In genomic region chr15:23422946-23423708, GRCh38 we compare ENCODE assay signal across 12 cellular contexts. TPM values are rescaled to one million over a fixed set of nuclear protein-coding genes. Genes with fewer than 3 reads are reported as not detected.
DNase-seq lines count a peak whose midpoint lies in the region; ATAC-seq, FAIRE-seq and TF ChIP-seq lines count a peak whose summit lies in the region.
"Had no signal": no experiment of that assay in that cellular context is flagged by ENCODE, and none has a peak within 500 bp of the region (broad histone marks: within the 10 kb centered on the region; RNA-seq: fewer than 3 reads in every experiment).

No MANE protein-coding gene starts in this region.

- no peaks in the 10 kb centered on the region for H3K36me3 ChIP-seq in K562 (ENCODE audit: control insufficient read depth, insufficient read depth, low read length)
- H3K36me3 ChIP-seq in osteoblast (ENCODE audit: insufficient read depth, low read length), result no peaks in the 10 kb centered on the region
- no peaks in the 10 kb centered on the region for H3K36me3 ChIP-seq in WERI-Rb-1

- H3K4me3 ChIP-seq in K562, result no peak overlapping the region
- H3K4me3 ChIP-seq in osteoblast (ENCODE audit: insufficient read depth, low read length), result no peak overlapping the region
- H3K4me3 ChIP-seq in WERI-Rb-1 (ENCODE audit: low read depth, low read length), result no peak overlapping the region

- POLR2A ChIA-PET in K562 (lab: Yijun Ruan, JAX), result no interaction called here

- no peak for TF ChIP-seq POLR2A in K562 (conservative IDR thresholded peaks at IDR 0.05)

- H3K4me2 ChIP-seq in K562 (ENCODE audit: insufficient read depth, low read length) (no peak overlapping the region), osteoblast (ENCODE audit: insufficient read depth, low read length) (peak overlapping the region; percentile 18)
- H3K4me2 ChIP-seq: KMS-11 had no signal

- no TSS peak for BruUV-seq in K562 (replicated peaks; lab: Mats Ljungman, UMichigan)

- H3K27me3 ChIP-seq in K562 (ENCODE audit: control insufficient read depth in 2 of 2, insufficient read depth in 2 of 2, low read length in 2 of 2), result peaks cover 2 to 29% of the 10 kb centered on the region in 2 experiments; a peak in 4 of 5 replicates
- no peaks in the 10 kb centered on the region for H3K27me3 ChIP-seq in osteoblast (ENCODE audit: insufficient read depth, low read length)
- H3K27me3 ChIP-seq in WERI-Rb-1 (ENCODE audit: insufficient read depth, low read depth, severe bottlenecking), result no peaks in the 10 kb centered on the region

- no peak overlapping the region for H2AFZ ChIP-seq in K562 (ENCODE audit: low read depth, low read length)
- no peak overlapping the region for H2AFZ ChIP-seq in osteoblast (ENCODE audit: low read length)

- ATAC-seq in GM18498 (IDR thresholded peaks at IDR 0.05; ENCODE audit: unreplicated experiment) (peak; percentile 50), HG03439 (IDR thresholded peaks at IDR 0.05; ENCODE audit: unreplicated experiment) (peak; percentile 80), K562 (peak; percentile 45)

- H3K9me3 ChIP-seq in K562 (replicated peaks; ENCODE audit: control insufficient read depth, insufficient read depth, low read depth, low read length) (no peaks in the 10 kb centered on the region), osteoblast (ENCODE audit: low read depth, low read length) (no peaks in the 10 kb centered on the region), WERI-Rb-1 (ENCODE audit: severe bottlenecking) (no peaks in the 10 kb centered on the region)

- no peaks in the 10 kb centered on the region for H3K4me1 ChIP-seq in K562 (replicated peaks in 1 of 2; ENCODE audit: control insufficient read depth in 2 of 2, insufficient read depth in 2 of 2, low read length in 2 of 2)
- H3K4me1 ChIP-seq in osteoblast (ENCODE audit: insufficient read depth, low read length), result peaks cover 5% of the 10 kb centered on the region

- intact Hi-C loops in K562 (cut with micrococcal nuclease), result no loop called here

- H3K27ac ChIP-seq in K562 (ENCODE audit: extremely low read depth, low read depth, low read length) (no peak overlapping the region), osteoblast (ENCODE audit: low read depth, low read length) (no peak overlapping the region), WERI-Rb-1 (no peak overlapping the region)
- H3K27ac ChIP-seq: KMS-11, VCaP had no signal

- TF ChIP-seq CTCF in K562 (IDR thresholded peaks at IDR 0.05 in 2 of 3, conservative IDR thresholded peaks at IDR 0.05 in 1 of 3; ENCODE audit: insufficient read depth in 2 of 3, low read depth in 1 of 3, low read length in 3 of 3) (no peak), osteoblast (IDR thresholded peaks at IDR 0.05; ENCODE audit: extremely low read depth, low read depth, low read length) (no peak), WERI-Rb-1 (IDR thresholded peaks at IDR 0.05; ENCODE audit: low read depth, low read length) (no peak)

- TF ChIP-seq RAD21 in K562 (CRISPR knock-in tag; conservative IDR thresholded peaks at IDR 0.05 in 1 of 2, IDR thresholded peaks at IDR 0.05 in 1 of 2), result no peak

- FAIRE-seq in K562 (lab: Jason Lieb, UNC), result peak; percentile 51
- FAIRE-seq: endometrium had no signal

- no peaks in the 10 kb centered on the region for H3K9me1 ChIP-seq in K562 (ENCODE audit: control insufficient read depth, insufficient read depth, low read length)

- in situ Hi-C loops in K562 (cut with MboI), result no loop called here

- DNase-seq in K562 (ENCODE audit: extremely low read depth in 1 of 4, low spot score in 3 of 4) (no peak), osteoblast (ENCODE audit: insufficient read length, low spot score, missing footprints) (no peak), T-helper 9 cell (no peak), cerebellar nuclear complex (lab: John Stamatoyannopoulos, UW) (no peak), activated gamma-delta T cell treated with Interleukin-2 at 50 U/mL for 16 hours (no peak), WERI-Rb-1 (no peak)

- TF ChIP-seq EP300 in K562 (IDR thresholded peaks at IDR 0.05; ENCODE audit: low read length), result no peak

- 4% methylated on average over 6 of the region's 8 CpGs for WGBS in K562 (ENCODE audit: insufficient coverage, low coverage, missing lambda C conversion rate)

- H4K20me1 ChIP-seq in K562 (replicated peaks; ENCODE audit: control insufficient read depth, insufficient read depth, low read length), result no peaks in the 10 kb centered on the region
- H4K20me1 ChIP-seq in osteoblast (ENCODE audit: insufficient read depth, low read length), result no peaks in the 10 kb centered on the region

- no peak overlapping the region for H3K9ac ChIP-seq in K562 (ENCODE audit: insufficient read depth in 1 of 2, low read depth in 2 of 2, low read length in 2 of 2)
- H3K9ac ChIP-seq: KMS-11 had no signal

- no peaks in the 10 kb centered on the region for H3K79me2 ChIP-seq in K562 (ENCODE audit: control insufficient read depth, insufficient read depth, low read length)
- H3K79me2 ChIP-seq in osteoblast (ENCODE audit: insufficient read depth, low read length), result no peaks in the 10 kb centered on the region

- CTCF ChIA-PET in K562 (lab: Yijun Ruan, JAX; ENCODE audit: low intra/inter-chr PET ratio), result no interaction called here

TF ChIP-seq in K562, 482 proteins besides CTCF, POLR2A, EP300 and RAD21:
- TF ChIP-seq BCOR (IDR thresholded peaks at IDR 0.05) (peak; percentile 63), ETV1 (tag; conservative IDR thresholded peaks at IDR 0.05; ENCODE audit: low read depth) (no peak), ZFP36 (IDR thresholded peaks at IDR 0.05; ENCODE audit: low read depth, low read length, partially characterized antibody) (peak; percentile 81), SOX6 (IDR thresholded peaks at IDR 0.05) (no peak), FOSL1 (tag; conservative IDR thresholded peaks at IDR 0.05) (peak; percentile 82), JUND (IDR thresholded peaks at IDR 0.05; ENCODE audit: borderline replicate concordance, low read depth, low read length) (peak; percentile 25; the same call in 1 of the 2 replicates), JUND (tag; IDR thresholded peaks at IDR 0.05; ENCODE audit: borderline replicate concordance, low read depth, low read length) (0 out of 3 replicates have a peak, but pooled peaks have one; percentile 15), RBM25 (IDR thresholded peaks at IDR 0.05; ENCODE audit: low read depth, low read length, severe bottlenecking) (peak; percentile 62)
- TF ChIP-seq, protein P1, sequence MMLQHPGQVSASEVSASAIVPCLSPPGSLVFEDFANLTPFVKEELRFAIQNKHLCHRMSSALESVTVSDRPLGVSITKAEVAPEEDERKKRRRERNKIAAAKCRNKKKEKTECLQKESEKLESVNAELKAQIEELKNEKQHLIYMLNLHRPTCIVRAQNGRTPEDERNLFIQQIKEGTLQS (IDR thresholded peaks at IDR 0.05), result peak; percentile 62; the same call in 1 of the 2 replicates
- TF ChIP-seq, protein P1 (CRISPR knock-in tag; conservative IDR thresholded peaks at IDR 0.05), result 0 out of 2 replicates have a peak, but pooled peaks have one; percentile 18

RNA-seq across cellular contexts. Expression of gene GOLGA6L2, which starts 23.9 kb away (rescaled TPM):
- total RNA-seq in K562 (2011; cell fraction: chromatin; rRNA removed; ENCODE audit: low replicate concordance), result not detected in 2 replicates
- not detected in 2 replicates for total RNA-seq in K562 (2011; cell fraction: nucleolus; rRNA removed)
- total RNA-seq in K562 (2011; cell fraction: nucleoplasm; rRNA removed), result not detected in 2 replicates
- total RNA-seq in K562 (2014; rRNA removed) (not detected in 2 replicates), K562 (2014; rRNA removed; fragmentation: Illumina TruSeq; extraction: Trizol) (not detected in 2 replicates), K562 (2015; rRNA removed; fragmentation: Illumina TruSeq; extraction: Trizol) (not detected in 2 replicates), K562 (2021) (not detected in 2 replicates), osteoblast (not detected in 2 replicates)
- polyA plus RNA-seq in K562 (2011; rRNA removed) (not detected in 2 replicates), K562 (2014; fragmentation: Illumina TruSeq; extraction: Trizol) (not detected in 2 replicates), K562 (2014; fragmentation: Nextera tagmentation; extraction: Ambion mirVana) (not detected), K562 (2014; rRNA removed) (not detected in 2 replicates)
- not detected in 2 replicates for polyA plus RNA-seq in K562 (2011; cell fraction: cytosol; rRNA removed)
- polyA plus RNA-seq in K562 (2011; cell fraction: nucleus; rRNA removed), result not detected in 2 replicates
- 0.07 TPM in 1 of 2 replicates, not detected in the other for polyA plus RNA-seq in K562 (2012)
- polyA minus RNA-seq in K562 (2011; rRNA and poly(A)+ RNA removed), result not detected in 2 replicates
- not detected in 2 replicates for polyA minus RNA-seq in K562 (2011; cell fraction: cytosol; rRNA and poly(A)+ RNA removed)
- not detected in 2 replicates for polyA minus RNA-seq in K562 (2011; cell fraction: nucleus; rRNA and poly(A)+ RNA removed)
- total RNA-seq: lower leg skin had no signal
